Comparison of ENCODE assay signal across 8 cellular contexts in the genomic region with DNA sequence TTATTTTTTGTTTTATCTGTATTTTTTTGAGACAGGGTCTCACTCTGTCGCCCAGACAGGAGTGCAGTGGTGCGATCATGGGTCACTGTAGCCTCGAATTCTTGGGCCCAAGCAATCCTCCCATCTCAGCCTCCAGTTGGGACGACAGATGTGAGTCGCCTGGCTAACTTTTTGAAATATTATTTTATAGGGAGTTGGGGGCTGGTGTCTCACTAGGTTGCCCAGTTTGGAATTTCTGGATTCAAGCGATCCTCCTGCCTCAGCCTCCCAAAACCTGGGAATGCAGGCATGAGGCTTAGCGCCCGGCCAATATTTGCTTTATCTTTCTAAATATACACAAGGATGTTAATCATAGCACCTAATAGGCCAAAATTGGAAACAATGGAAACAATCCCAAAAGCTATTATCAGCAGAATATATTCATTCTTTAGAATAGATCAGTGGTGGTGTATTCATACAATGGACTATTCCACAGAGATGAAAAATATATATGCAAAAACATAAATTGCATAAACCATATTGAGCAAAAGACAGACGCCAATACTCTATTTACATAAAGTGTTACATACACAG. TPM values are rescaled to one million over a fixed set of nuclear protein-coding genes. Genes with fewer than 3 reads are reported as not detected.
DNase-seq lines count a peak whose midpoint lies in the region; ATAC-seq and TF ChIP-seq lines count a peak whose summit lies in the region.

No MANE protein-coding gene starts in this region.

- no peaks in the 10 kb centered on the region for H3K9me3 Mint-ChIP-seq in neural crest cell

- peaks cover 0 to 6% (median 0%) of the 10 kb centered on the region in 11 experiments; a peak in 3 of 22 replicates for H4K20me1 ChIP-seq in BLaER1 treated with 17β-estradiol and CSF1 and Interleukin-3, amounts not matched to agents 10 nM and 100 nM

- no peaks in the 10 kb centered on the region for H3K9me3 ChIP-seq in BLaER1 treated with 17β-estradiol and CSF1 and Interleukin-3, amounts not matched to agents 10 nM and 100 nM (replicated peaks in 1 of 11)
- H3K9me3 ChIP-seq in MG63 = no peaks in the 10 kb centered on the region
- H3K9me3 ChIP-seq in ectodermal cell (ENCODE audit: control insufficient read depth, low read length) = no peaks in the 10 kb centered on the region

- no peaks in the 10 kb centered on the region for H3K27me3 ChIP-seq in BLaER1 treated with 17β-estradiol and CSF1 and Interleukin-3, amounts not matched to agents 10 nM and 100 nM
- H3K27me3 ChIP-seq in MG63 = no peaks in the 10 kb centered on the region
- no peaks in the 10 kb centered on the region for H3K27me3 ChIP-seq in ectodermal cell (ENCODE audit: control insufficient read depth, insufficient read depth, low read length, poor library complexity, severe bottlenecking)

- no peaks in the 10 kb centered on the region for H3K27me3 Mint-ChIP-seq in neural crest cell (ENCODE audit: low read depth)

- H3K36me3 Mint-ChIP-seq in neural crest cell (ENCODE audit: low read depth) = no peaks in the 10 kb centered on the region

- H3K27ac ChIP-seq in BLaER1 treated with 17β-estradiol and CSF1 and Interleukin-3, amounts not matched to agents 10 nM and 100 nM = peak overlapping the region; percentile 29 to 79 (median 74); a peak in 21 of 22 replicates
- no peak overlapping the region for H3K27ac ChIP-seq in ectodermal cell (ENCODE audit: insufficient read depth, low read depth, low read length, poor library complexity, severe bottlenecking)

- peak overlapping the region; percentile 52 for H3K27ac Mint-ChIP-seq in neural crest cell (ENCODE audit: unreplicated experiment)

- no peak for DNase-seq in MG63
- DNase-seq in neural crest cell (ENCODE audit: low read depth, low spot score) = no peak
- no peak for DNase-seq in NCI-H1436 treated with DMSO at 0.1 percent for 48 hours (lab: John Stamatoyannopoulos, UW)

- H3K4me1 ChIP-seq in BLaER1 treated with 17β-estradiol and CSF1 and Interleukin-3, amounts not matched to agents 10 nM and 100 nM = peaks cover 7 to 11% (median 9%) of the 10 kb centered on the region in 10 experiments
- H3K4me1 ChIP-seq in ectodermal cell (ENCODE audit: control insufficient read depth, insufficient read depth, low read length) = no peaks in the 10 kb centered on the region

- no peak for TF ChIP-seq CTCF in neural crest cell (conservative IDR thresholded peaks at IDR 0.05)

- H3K9ac ChIP-seq in BLaER1 treated with 17β-estradiol and CSF1 and Interleukin-3, amounts not matched to agents 10 nM and 100 nM = peak overlapping the region; percentile 69 to 80 (median 77)

- no peak for ATAC-seq in GM19455 (IDR thresholded peaks at IDR 0.05; ENCODE audit: unreplicated experiment)
- ATAC-seq in GM18873 (IDR thresholded peaks at IDR 0.05; ENCODE audit: low FRiP score, unreplicated experiment) = no peak
- no peak for ATAC-seq in HG02610 (IDR thresholded peaks at IDR 0.05; ENCODE audit: unreplicated experiment)

- WGBS in ectodermal cell, 2 experiments = 89 to 96% methylated on average over 8 to 9 of the region's 9 CpGs

- H3K4me2 ChIP-seq in BLaER1 treated with 17β-estradiol and CSF1 and Interleukin-3, amounts not matched to agents 10 nM and 100 nM = peak overlapping the region; percentile 76 to 94 (median 83)

- peaks cover 15 to 34% (median 26%) of the 10 kb centered on the region in 11 experiments for H3K36me3 ChIP-seq in BLaER1 treated with 17β-estradiol and CSF1 and Interleukin-3, amounts not matched to agents 10 nM and 100 nM
- H3K36me3 ChIP-seq in MG63 (peaks cover 22% of the 10 kb centered on the region), ectodermal cell (ENCODE audit: control insufficient read depth, insufficient read depth, low read length) (peaks cover 11% of the 10 kb centered on the region)

- peak overlapping the region; percentile 92 for H3K4me3 Mint-ChIP-seq in neural crest cell

- H3K4me1 Mint-ChIP-seq in neural crest cell = peaks cover 6% of the 10 kb centered on the region

- H3K4me3 ChIP-seq in BLaER1 treated with 17β-estradiol and CSF1 and Interleukin-3, amounts not matched to agents 10 nM and 100 nM = peak overlapping the region; percentile 59 to 70 (median 63)
- peak overlapping the region; percentile 66 for H3K4me3 ChIP-seq in MG63
- peak overlapping the region; percentile 33 for H3K4me3 ChIP-seq in ectodermal cell (ENCODE audit: insufficient read depth, low read depth, low read length)

RNA-seq across cellular contexts. Expression of a gene that starts 55.9 kb away (rescaled TPM):
- total RNA-seq in MG63 (2014; rRNA removed; shearing (Covaris generic); ENCODE audit: low replicate concordance) = 79.0 and 111 TPM in 2 replicates
- polyA plus RNA-seq in ectodermal cell (2013, experiment 1 of 4) = 105 TPM
- 112 TPM for polyA plus RNA-seq in ectodermal cell (2013, experiment 2 of 4)
- polyA plus RNA-seq in ectodermal cell (2013, experiment 3 of 4) = 75.0 TPM
- 88.5 TPM for polyA plus RNA-seq in ectodermal cell (2013, experiment 4 of 4)
- 113 and 114 TPM in 2 replicates for total RNA-seq in neural crest cell

RNA-seq across cellular contexts. Expression of a gene that starts 56.2 kb away (rescaled TPM):
- 32.6 and 48.1 TPM in 2 replicates for total RNA-seq in MG63 (2014; rRNA removed; shearing (Covaris generic); ENCODE audit: low replicate concordance)
- polyA plus RNA-seq in ectodermal cell (2013, experiment 1 of 4) = 57.2 TPM
- 53.3 TPM for polyA plus RNA-seq in ectodermal cell (2013, experiment 2 of 4)
- 48.6 TPM for polyA plus RNA-seq in ectodermal cell (2013, experiment 3 of 4)
- polyA plus RNA-seq in ectodermal cell (2013, experiment 4 of 4) = 52.6 TPM
- 53.9 and 54.5 TPM in 2 replicates for total RNA-seq in neural crest cell
